ENCODE assay signal across 21 cellular contexts in the genomic region with DNA sequence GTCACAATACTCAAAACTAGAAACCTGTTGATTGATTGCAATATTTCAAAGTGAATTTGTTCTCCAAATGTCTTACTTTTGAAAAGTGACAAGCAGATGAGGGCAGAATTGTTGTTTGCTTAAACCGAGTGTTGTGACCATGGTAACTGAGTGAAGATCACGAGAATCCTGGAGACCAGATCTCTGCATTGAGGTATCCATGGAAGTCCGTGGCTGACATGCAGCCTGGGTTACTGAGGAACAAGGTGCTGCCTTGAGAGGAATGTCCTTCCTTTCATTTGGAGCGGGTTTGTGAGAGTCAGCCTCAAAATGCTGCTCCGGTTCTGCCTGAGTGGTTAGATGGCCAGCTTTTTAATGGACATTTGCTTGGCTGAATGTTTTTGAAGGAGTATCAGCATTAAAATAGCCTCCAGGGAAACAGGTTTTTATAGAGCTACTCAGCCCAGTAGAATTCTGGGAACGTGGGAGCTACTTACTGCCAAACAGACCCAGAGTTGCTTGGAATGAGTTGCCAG. TPM values are rescaled to one million over a fixed set of nuclear protein-coding genes. Genes with fewer than 3 reads are reported as not detected.
DNase-seq lines count a peak whose midpoint lies in the region; FAIRE-seq and TF ChIP-seq lines count a peak whose summit lies in the region.
"Had no signal": no experiment of that assay in that cellular context is flagged by ENCODE, and none has a peak within 500 bp of the region (broad histone marks: within the 10 kb centered on the region; RNA-seq: fewer than 3 reads in every experiment).

No MANE protein-coding gene starts in this region.

- peak overlapping the region; percentile 69 for H3K4ac ChIP-seq in H1 (replicated peaks; ENCODE audit: insufficient read length, low read depth, low read length)

- no peaks in the 10 kb centered on the region for H3K9me3 ChIP-seq in HUES64 (ENCODE audit: insufficient read depth, low read depth, low read length)
- no peaks in the 10 kb centered on the region for H3K9me3 ChIP-seq in H1 (ENCODE audit: insufficient read depth in 2 of 2, low read depth in 1 of 2, low read length in 1 of 2)
- H3K9me3 ChIP-seq in osteoblast (ENCODE audit: low read depth, low read length): no peaks in the 10 kb centered on the region
- H3K9me3 ChIP-seq in testis: no peaks in the 10 kb centered on the region
- H3K9me3 ChIP-seq: left lung, pancreas, transverse colon had no signal

- H2AK5ac ChIP-seq in H1 (ENCODE audit: low read depth, low read length): no peak overlapping the region

- H3K79me2 ChIP-seq in H1 (ENCODE audit: control insufficient read depth in 1 of 2, insufficient read depth in 2 of 2, low read length in 2 of 2) (no peaks in the 10 kb centered on the region), osteoblast (ENCODE audit: insufficient read depth, low read length) (no peaks in the 10 kb centered on the region)

- FAIRE-seq in H1 (lab: Jason Lieb, UNC): no peak
- FAIRE-seq: colon, endothelial cell of umbilical vein, pancreas had no signal

- H3K27me3 ChIP-seq in HUES64 (ENCODE audit: insufficient read depth, low read length): no peaks in the 10 kb centered on the region
- H3K27me3 ChIP-seq in H1 (replicated peaks in 1 of 4; ENCODE audit: control insufficient read depth in 3 of 4, extremely low read depth in 1 of 4, insufficient read depth in 3 of 4, low read length in 3 of 4): no peaks in the 10 kb centered on the region
- H3K27me3 ChIP-seq in osteoblast (ENCODE audit: insufficient read depth, low read length): no peaks in the 10 kb centered on the region
- H3K27me3 ChIP-seq in testis: no peaks in the 10 kb centered on the region
- H3K27me3 ChIP-seq: foreskin keratinocyte, left lung, spleen, transverse colon had no signal

- 69% methylated on average over 6 of the region's 6 CpGs for WGBS in HUES64
- 72% methylated on average over 5 of the region's 6 CpGs; no CpG with 5 or more reads in 1 of the 2 experiments for WGBS in H1 (ENCODE audit: extremely low coverage in 1 of 2, insufficient coverage in 1 of 2, insufficient read length in 1 of 2, insufficient replicate concordance in 2 of 2, low coverage in 1 of 2, low lambda C conversion rate in 2 of 2, missing lambda C conversion rate in 1 of 2), 2 experiments
- 83 to 86% methylated on average over 4 to 6 of the region's 6 CpGs for WGBS in testis, 2 donors

- H4K8ac ChIP-seq in H1 (ENCODE audit: extremely low read depth, insufficient read depth, low read length): no peak overlapping the region

- H3K9ac ChIP-seq in HUES64 (ENCODE audit: low read depth, low read length) (no peak overlapping the region), H1 (replicated peaks in 1 of 4; ENCODE audit: extremely low read depth in 1 of 4, low read depth in 3 of 4, low read length in 3 of 4) (no peak overlapping the region)
- H3K9ac ChIP-seq: BLaER1, KMS-11 had no signal

- no peak for TF ChIP-seq EP300 in H1 (IDR thresholded peaks at IDR 0.05; ENCODE audit: borderline replicate concordance in 1 of 2, low read depth in 2 of 2, low read length in 2 of 2)

- H2BK15ac ChIP-seq in H1 (ENCODE audit: low read length): no peak overlapping the region

- H3K27ac ChIP-seq in HUES64 (ENCODE audit: low read depth, low read length) (peak overlapping the region; percentile 23; the same call in 1 of the 2 replicates), H1 (ENCODE audit: low read depth, low read length) (no peak overlapping the region), osteoblast (ENCODE audit: low read depth, low read length) (no peak overlapping the region), testis (no peak overlapping the region)
- H3K27ac ChIP-seq: BLaER1, foreskin keratinocyte, KMS-11, left lung, pancreas, spleen, transverse colon had no signal

- H2BK12ac ChIP-seq in H1 (ENCODE audit: low read depth, low read length): no peak overlapping the region

- TF ChIP-seq POLR2A in H1 (IDR thresholded peaks at IDR 0.05; ENCODE audit: control extremely low read depth in 1 of 2, low read depth in 2 of 2, low read length in 2 of 2) (no peak), testis (IDR thresholded peaks at IDR 0.05) (no peak)

- TF ChIP-seq RAD21 in H1 (IDR thresholded peaks at IDR 0.05 in 1 of 2, conservative IDR thresholded peaks at IDR 0.05 in 1 of 2; ENCODE audit: low read depth in 2 of 2, low read length in 2 of 2): no peak

- H3K4me3 ChIP-seq in HUES64 (ENCODE audit: low read length) (no peak overlapping the region), H1 (ENCODE audit: extremely low read depth in 1 of 4, insufficient read depth in 2 of 4, low read depth in 3 of 4, low read length in 4 of 4) (no peak overlapping the region), osteoblast (ENCODE audit: insufficient read depth, low read length) (no peak overlapping the region), testis (no peak overlapping the region)
- H3K4me3 ChIP-seq: BLaER1, left lung, pancreas, spleen, transverse colon had no signal

- H3K56ac ChIP-seq in H1 (replicated peaks; ENCODE audit: insufficient read length, low read depth, low read length): no peak overlapping the region

- H2AFZ ChIP-seq in H1 (ENCODE audit: low read length) (no peak overlapping the region), osteoblast (ENCODE audit: low read length) (peak overlapping the region; percentile 56)

- H3K4me2 ChIP-seq in H1 (ENCODE audit: insufficient read depth in 1 of 2, low read depth in 2 of 2, low read length in 2 of 2): no peak overlapping the region
- peak overlapping the region; percentile 40 for H3K4me2 ChIP-seq in osteoblast (ENCODE audit: insufficient read depth, low read length)
- H3K4me2 ChIP-seq: BLaER1, KMS-11 had no signal

- H3K4me1 ChIP-seq in HUES64 (ENCODE audit: insufficient read depth, low read length): peaks cover 25% of the 10 kb centered on the region
- H3K4me1 ChIP-seq in H1 (replicated peaks in 1 of 4; ENCODE audit: control insufficient read depth in 3 of 4, insufficient read depth in 4 of 4, low read length in 3 of 4): peaks cover 7 to 26% (median 16%) of the 10 kb centered on the region in 4 experiments
- H3K4me1 ChIP-seq in osteoblast (ENCODE audit: insufficient read depth, low read length): no peaks in the 10 kb centered on the region
- H3K4me1 ChIP-seq in testis: no peaks in the 10 kb centered on the region
- H3K4me1 ChIP-seq: BLaER1, foreskin keratinocyte, left lung, pancreas, spleen, transverse colon had no signal

- peaks cover 2% of the 10 kb centered on the region; the same call in 1 of the 2 replicates for H3K23me2 ChIP-seq in H1 (ENCODE audit: low read depth, low read length)

- H4K5ac ChIP-seq in H1 (ENCODE audit: insufficient read length, low read depth, low read length): no peak overlapping the region

- POLR2A ChIA-PET in H1 (lab: Charles Lee; ENCODE audit: partially characterized antibody): no interaction called here

- peak overlapping the region; percentile 95 for H2BK120ac ChIP-seq in H1 (replicated peaks; ENCODE audit: low read depth, low read length)

- H3K36me3 ChIP-seq in HUES64 (ENCODE audit: insufficient read depth, low read length): no peaks in the 10 kb centered on the region
- no peaks in the 10 kb centered on the region for H3K36me3 ChIP-seq in H1 (ENCODE audit: control insufficient read depth in 2 of 4, insufficient read depth in 4 of 4, low read length in 3 of 4)
- no peaks in the 10 kb centered on the region for H3K36me3 ChIP-seq in osteoblast (ENCODE audit: insufficient read depth, low read length)
- no peaks in the 10 kb centered on the region for H3K36me3 ChIP-seq in testis (ENCODE audit: low read depth, missing control alignments)
- H3K36me3 ChIP-seq: BLaER1, left lung, pancreas, spleen, transverse colon had no signal

- intact Hi-C loops in testis (cut with DNase I; ENCODE audit: low total_unique reads): no loop called here

- peak; percentile 6 for DNase-seq in DMS53 (lab: John Stamatoyannopoulos, UW)
- DNase-seq in DMS53 treated with DMSO at 0.1 percent for 48 hours (lab: John Stamatoyannopoulos, UW; ENCODE audit: unreplicated experiment): no peak
- no peak for DNase-seq in H1 (ENCODE audit: low read depth in 1 of 2, low spot score in 2 of 2)
- DNase-seq in osteoblast (ENCODE audit: insufficient read length, low spot score, missing footprints): peak; percentile 77
- DNase-seq in testis: no peak
- DNase-seq in activated effector memory CD4-positive, alpha-beta T cell treated with anti-CD3 and anti-CD28 coated beads, Interleukin-2, amount 50 U/mL, for 16 hours: no peak
- no peak for DNase-seq in HT-29 (ENCODE audit: low spot score)
- DNase-seq: 8988T, foreskin keratinocyte, left lung, NCI-H1436 treated with DMSO at 0.1 percent for 48 hours, NCI-H446, Right ventricle myocardium superior, spleen, transverse colon had no signal

- no peaks in the 10 kb centered on the region for H3K79me1 ChIP-seq in H1 (ENCODE audit: low read depth, low read length)

- H4K20me1 ChIP-seq in H1 (replicated peaks in 1 of 2; ENCODE audit: control insufficient read depth in 1 of 2, insufficient read depth in 2 of 2, low read length in 2 of 2): no peaks in the 10 kb centered on the region
- no peaks in the 10 kb centered on the region for H4K20me1 ChIP-seq in osteoblast (ENCODE audit: insufficient read depth, low read length)
- H4K20me1 ChIP-seq: BLaER1 had no signal

- no peak overlapping the region; the same call in 1 of the 2 replicates for H2BK20ac ChIP-seq in H1 (ENCODE audit: low read length)

- TF ChIP-seq CTCF in H1 (IDR thresholded peaks at IDR 0.05; ENCODE audit: control extremely low read depth in 1 of 3, insufficient read depth in 1 of 3, low read depth in 1 of 3, low read length in 3 of 3) (no peak), osteoblast (IDR thresholded peaks at IDR 0.05; ENCODE audit: extremely low read depth, low read depth, low read length) (no peak), testis (IDR thresholded peaks at IDR 0.05) (no peak)

- peak overlapping the region; percentile 81; the same call in 1 of the 2 replicates for H2BK5ac ChIP-seq in H1 (ENCODE audit: low read depth, low read length)

- H4K91ac ChIP-seq in H1 (replicated peaks; ENCODE audit: insufficient read length, low read length): peak overlapping the region; percentile 84

- no peak overlapping the region for H3K14ac ChIP-seq in H1 (ENCODE audit: insufficient read length)

- no peak overlapping the region; the same call in 1 of the 2 replicates for H3K18ac ChIP-seq in H1 (ENCODE audit: extremely low read depth, low read length)

- no peak overlapping the region for H3K23ac ChIP-seq in H1 (ENCODE audit: insufficient read length)

- CTCF ChIA-PET in H1 (lab: Charles Lee; ENCODE audit: partially characterized antibody): no interaction called here

RNA-seq across cellular contexts. Expression of a gene that starts 31.3 kb away (rescaled TPM):
- polyA plus RNA-seq in HUES64 (2013, experiment 1 of 2): not detected
- polyA plus RNA-seq in HUES64 (2013, experiment 2 of 2): not detected
- total RNA-seq in H1 (2021; fragmentation: NEBNext Ultra II Directional; extraction: Animal tissue kit (Norgen Biotek cat#: 25700)): not detected in 2 replicates
- polyA plus RNA-seq in H1 (2011; rRNA removed) (0.05 TPM in 1 of 2 replicates, not detected in the other), testis (ENCODE audit: insufficient read depth, low read depth, low replicate concordance) (0.87 TPM)
- 0.06 TPM for polyA plus RNA-seq in H1 (2011; cell fraction: cytosol; rRNA removed)
- polyA plus RNA-seq in H1 (2011; cell fraction: nucleus; rRNA removed): 0.07 TPM
- 0.09 to 0.79 TPM (median 0.30 TPM) in 4 replicates for polyA plus RNA-seq in H1 (2012, experiment 1 of 2)
- 0.10 TPM for polyA plus RNA-seq in H1 (2012, experiment 2 of 2)
- polyA plus RNA-seq in H1 (2013, experiment 1 of 2): 0.08 TPM
- 0.04 TPM for polyA plus RNA-seq in H1 (2013, experiment 2 of 2)
- not detected in 2 replicates for polyA minus RNA-seq in H1 (2011; rRNA and poly(A)+ RNA removed)
- polyA minus RNA-seq in H1 (2011; cell fraction: cytosol; rRNA and poly(A)+ RNA removed): not detected
- not detected for polyA minus RNA-seq in H1 (2011; cell fraction: nucleus; rRNA and poly(A)+ RNA removed)
- total RNA-seq in osteoblast (not detected in 2 replicates), testis (1 to 10 TPM; 1.5 to 2.9 TPM)
- not detected in 2 replicates for total RNA-seq in HT-29 (2014; rRNA removed; shearing (Covaris generic))
- total RNA-seq: endothelial cell of umbilical vein, foreskin keratinocyte, left lung, pancreas, Right ventricle myocardium superior, transverse colon had no signal
- polyA plus RNA-seq: endothelial cell of umbilical vein, foreskin keratinocyte, pancreas had no signal

Comparison
In these comparisons a context has a peak if more than half of its experiments do, and no peak if none do; other contexts are left out.
1. DNase-seq: peak in DMS53 (single experiment) and osteoblast (single experiment); none in DMS53 treated with DMSO at 0.1 percent for 48 hours (single experiment), H1 (0 of 2), testis (single experiment), activated effector memory CD4-positive, alpha-beta T cell treated with anti-CD3 and anti-CD28 coated beads, Interleukin-2, amount 50 U/mL, for 16 hours (single experiment) and HT-29 (single experiment).